Comparison of ENCODE assay signal across 11 cellular contexts in genomic region chr5:107487056-107487461, GRCh38.
A peak's percentile ranks its signal among the peaks of the same experiment; 100 is the strongest.
DNase-seq lines count a peak whose midpoint lies in the region; ATAC-seq and TF ChIP-seq lines count a peak whose summit lies in the region.
"Had no signal": no experiment of that assay in that cellular context is flagged by ENCODE, and none has a peak within 500 bp of the region (broad histone marks: within the 10 kb centered on the region; RNA-seq: fewer than 3 reads in every experiment).

No MANE protein-coding gene starts in this region.

- peak overlapping the region; percentile 31; the same call in 1 of the 2 replicates for H3K27ac Mint-ChIP-seq in GM23338

- H3K79me2 ChIP-seq in GM23338 (replicated peaks; ENCODE audit: insufficient read depth), result peaks cover 5% of the 10 kb centered on the region; the same call in 1 of the 2 replicates

- H4K20me1 ChIP-seq in GM23338 (replicated peaks; ENCODE audit: insufficient read depth), result no peaks in the 10 kb centered on the region

- peaks cover 39% of the 10 kb centered on the region for H3K4me1 Mint-ChIP-seq in GM23338

- no peaks in the 10 kb centered on the region for H3K9me3 Mint-ChIP-seq in GM23338

- TF ChIP-seq CTCF in GM23338 (conservative IDR thresholded peaks at IDR 0.05; ENCODE audit: low read depth in 2 of 2) (no peak), RWPE1 (conservative IDR thresholded peaks at IDR 0.05; ENCODE audit: low read depth) (no peak), esophagus squamous epithelium (IDR thresholded peaks at IDR 0.05) (no peak), omental fat pad (IDR thresholded peaks at IDR 0.05) (no peak)

- H2AFZ ChIP-seq in GM23338, result no peak overlapping the region

- no peak for TF ChIP-seq POLR2A in esophagus squamous epithelium (IDR thresholded peaks at IDR 0.05)

- no peaks in the 10 kb centered on the region for H3K27me3 ChIP-seq in GM23338 (ENCODE audit: insufficient read depth)
- no peaks in the 10 kb centered on the region for H3K27me3 ChIP-seq in esophagus squamous epithelium

- no peaks in the 10 kb centered on the region for H3K36me3 ChIP-seq in GM23338 (ENCODE audit: insufficient read depth)
- peaks cover 0 to 6% (median 0%) of the 10 kb centered on the region in 3 donors for H3K36me3 ChIP-seq in esophagus squamous epithelium

- no peak overlapping the region for H3K27ac ChIP-seq in GM23338 (ENCODE audit: low read depth)
- peak overlapping the region; percentile 78 for H3K27ac ChIP-seq in RWPE1
- peak overlapping the region; percentile 43 to 57 (median 53) for H3K27ac ChIP-seq in esophagus squamous epithelium
- H3K27ac ChIP-seq: KMS-11 had no signal

- no peak overlapping the region for H3K4me3 ChIP-seq in GM23338
- no peak overlapping the region for H3K4me3 ChIP-seq in esophagus squamous epithelium

- H3K9me2 ChIP-seq in GM23338 (ENCODE audit: insufficient read depth), result no peaks in the 10 kb centered on the region

- WGBS in esophagus squamous epithelium, 2 donors, result 28 to 32% methylated on average over 2 of the region's 2 CpGs

- CTCF ChIA-PET in RWPE1 (lab: Yijun Ruan, JAX), result no interaction called here

- H3K4me3 Mint-ChIP-seq in GM23338, result no peak overlapping the region

- DNase-seq in GM23338 (ENCODE audit: low spot score) (no peak), RWPE1 (ENCODE audit: low spot score) (no peak), esophagus squamous epithelium (lab: John Stamatoyannopoulos, UW) (no peak), omental fat pad (ENCODE audit: low spot score) (no peak), NCI-H128 (lab: John Stamatoyannopoulos, UW; ENCODE audit: unreplicated experiment) (no peak), NCI-H146 treated with DMSO at 0.1 percent for 48 hours (lab: John Stamatoyannopoulos, UW; ENCODE audit: unreplicated experiment) (no peak)
- DNase-seq: kidney, occipital lobe had no signal

- no peaks in the 10 kb centered on the region for H3K36me3 Mint-ChIP-seq in GM23338 (ENCODE audit: low read depth)

- POLR2A ChIA-PET in RWPE1 (lab: Yijun Ruan, JAX; ENCODE audit: low non-redundant PET), result no interaction called here

- H3K27me3 Mint-ChIP-seq in GM23338 (ENCODE audit: insufficient read depth, low read depth, poor library complexity), result no peaks in the 10 kb centered on the region

- no peaks in the 10 kb centered on the region for H3F3A ChIP-seq in GM23338 (replicated peaks; ENCODE audit: low read depth)

- ATAC-seq in GM23338 (no peak), omental fat pad (ENCODE audit: low FRiP score) (peak; percentile 77), GM19397 (IDR thresholded peaks at IDR 0.05; ENCODE audit: unreplicated experiment) (no peak), HG03432 (IDR thresholded peaks at IDR 0.05; ENCODE audit: unreplicated experiment) (no peak)

- peaks cover 26% of the 10 kb centered on the region for H3K4me1 ChIP-seq in GM23338 (ENCODE audit: insufficient read depth)
- peaks cover 10 to 14% (median 13%) of the 10 kb centered on the region in 3 donors for H3K4me1 ChIP-seq in esophagus squamous epithelium

- H3K4me2 ChIP-seq in GM23338, result 0 out of 2 replicates have a peak overlapping the region, but pooled peaks have one; percentile 7
- H3K4me2 ChIP-seq: KMS-11 had no signal

- H3K9me3 ChIP-seq in esophagus squamous epithelium, result no peaks in the 10 kb centered on the region

- intact Hi-C loops in esophagus squamous epithelium (cut with DNase I), result no loop called here

TF ChIP-seq in GM23338, 12 proteins besides CTCF, POLR2A, EP300 and RAD21 (continues in another document):
- TF ChIP-seq STAT1 (IDR thresholded peaks at IDR 0.05; ENCODE audit: unreplicated experiment), result no peak
- TF ChIP-seq CREB1 (CRISPR knock-in tag; IDR thresholded peaks at IDR 0.05; ENCODE audit: low read depth), result no peak
- no peak for TF ChIP-seq ETS1 (IDR thresholded peaks at IDR 0.05)
- no peak for TF ChIP-seq ZNF462 (CRISPR knock-in tag; IDR thresholded peaks at IDR 0.05)
- TF ChIP-seq POLR2AphosphoS5 (IDR thresholded peaks at IDR 0.05; ENCODE audit: low read depth), result no peak
- TF ChIP-seq EZH2 (IDR thresholded peaks at IDR 0.05; ENCODE audit: low read depth, unreplicated experiment), result no peak
- no peak for TF ChIP-seq EZH2phosphoT487 (IDR thresholded peaks at IDR 0.05; ENCODE audit: unreplicated experiment)
- no peak for TF ChIP-seq JUNB (IDR thresholded peaks at IDR 0.05; ENCODE audit: unreplicated experiment)
- TF ChIP-seq ZNF331 (CRISPR knock-in tag; IDR thresholded peaks at IDR 0.05; ENCODE audit: low read depth), result no peak
